Comparison of ENCODE assay signal across 36 cellular contexts in genomic region chr1:192123212-192123611, GRCh38. TPM values are rescaled to one million over a fixed set of nuclear protein-coding genes. Genes with fewer than 3 reads are reported as not detected.
"Had no signal": no experiment of that assay in that cellular context is flagged by ENCODE, and none has a peak within 500 bp of the region (broad histone marks: within the 10 kb centered on the region; RNA-seq: fewer than 3 reads in every experiment).

No MANE protein-coding gene starts in this region.

- ATAC-seq: activated CD8-positive, alpha-beta memory T cell treated with anti-CD3 and anti-CD28 coated beads, Interleukin-2, amount 10 ng/mL, durations not matched to agents 7 days and 5 days; activated CD8-positive, alpha-beta T cell treated with anti-CD3 and anti-CD28 coated beads, Interleukin-2, amount 10 ng/mL, durations not matched to agents 7 days and 5 days; activated naive CD8-positive, alpha-beta T cell treated with anti-CD3 and anti-CD28 coated beads, Interleukin-2, amount 50 U/mL, for 24 hours had no signal

- H3K27ac ChIP-seq: ascending aorta, cardiac muscle cell, colonic mucosa, VCaP had no signal

- H3K27ac Mint-ChIP-seq: activated B cell treated with CpG ODN at 0.5 μM for 24 hours; activated CD4-positive, alpha-beta memory T cell treated with anti-CD3 and anti-CD28 coated beads, Interleukin-2, amount 10 ng/mL, durations not matched to agents 7 days and 5 days; activated CD4-positive, alpha-beta T cell treated with anti-CD3 and anti-CD28 coated beads, Interleukin-2, amount 10 ng/mL, durations not matched to agents 7 days and 5 days; activated CD8-positive, alpha-beta memory T cell treated with anti-CD3 and anti-CD28 coated beads, Interleukin-2, amount 10 ng/mL, durations not matched to agents 7 days and 5 days; activated CD8-positive, alpha-beta T cell treated with anti-CD3 and anti-CD28 coated beads, Interleukin-2, amount 10 ng/mL, durations not matched to agents 7 days and 5 days; activated naive CD4-positive, alpha-beta T cell treated with anti-CD3 and anti-CD28 coated beads, Interleukin-2, amount 10 ng/mL, durations not matched to agents 7 days and 5 days; activated naive CD4-positive, alpha-beta T cell treated with anti-CD3 and anti-CD28 coated beads, Interleukin-2, amount 50 U/mL, for 24 hours; activated naive CD8-positive, alpha-beta T cell; activated naive CD8-positive, alpha-beta T cell treated with anti-CD3 and anti-CD28 coated beads, Interleukin-2, amount 10 ng/mL, durations not matched to agents 7 days and 5 days; activated naive CD8-positive, alpha-beta T cell treated with anti-CD3 and anti-CD28 coated beads, Interleukin-2, amount 50 U/mL, for 24 hours; activated T-cell treated with anti-CD3 and anti-CD28 coated beads, Interleukin-2, amount 50 U/mL, for 24 hours; activated T-helper 2 cell treated with anti-CD3 and anti-CD28 coated beads, Interferon-gamma antibody, Interleukin-2, Interleukin-4, amounts not matched to agents 10 μg/mL and 5 μg/mL and 100 μg/mL, durations not matched to agents 14 hours and 24 hours and 36 hours; brain; T-helper 2 cell treated with Interferon-gamma antibody and Interleukin-4, amounts not matched to agents 5 μg/mL and 100 μg/mL, for 36 hours had no signal

- H3K27me3 Mint-ChIP-seq: activated B cell treated with CpG ODN at 0.5 μM for 24 hours; activated CD4-positive, alpha-beta memory T cell treated with anti-CD3 and anti-CD28 coated beads, Interleukin-2, amount 10 ng/mL, durations not matched to agents 7 days and 5 days; activated CD4-positive, alpha-beta T cell treated with anti-CD3 and anti-CD28 coated beads, Interleukin-2, amount 10 ng/mL, durations not matched to agents 7 days and 5 days; activated CD8-positive, alpha-beta memory T cell treated with anti-CD3 and anti-CD28 coated beads, Interleukin-2, amount 10 ng/mL, durations not matched to agents 7 days and 5 days; activated naive CD4-positive, alpha-beta T cell treated with anti-CD3 and anti-CD28 coated beads, Interleukin-2, amount 10 ng/mL, durations not matched to agents 7 days and 5 days; activated naive CD4-positive, alpha-beta T cell treated with anti-CD3 and anti-CD28 coated beads, Interleukin-2, amount 50 U/mL, for 24 hours; activated naive CD8-positive, alpha-beta T cell; activated naive CD8-positive, alpha-beta T cell treated with anti-CD3 and anti-CD28 coated beads, Interleukin-2, amount 10 ng/mL, durations not matched to agents 7 days and 5 days; activated naive CD8-positive, alpha-beta T cell treated with anti-CD3 and anti-CD28 coated beads, Interleukin-2, amount 50 U/mL, for 24 hours; activated T-cell treated with anti-CD3 and anti-CD28 coated beads, Interleukin-2, amount 50 U/mL, for 24 hours; brain; central memory CD8-positive, alpha-beta T cell had no signal

- FAIRE-seq: bronchial epithelial cell had no signal

- H3K4me3 Mint-ChIP-seq: activated B cell treated with CpG ODN at 0.5 μM for 24 hours; activated CD4-positive, alpha-beta memory T cell treated with anti-CD3 and anti-CD28 coated beads, Interleukin-2, amount 10 ng/mL, durations not matched to agents 7 days and 5 days; activated CD4-positive, alpha-beta T cell treated with anti-CD3 and anti-CD28 coated beads, Interleukin-2, amount 10 ng/mL, durations not matched to agents 7 days and 5 days; activated CD8-positive, alpha-beta memory T cell treated with anti-CD3 and anti-CD28 coated beads, Interleukin-2, amount 10 ng/mL, durations not matched to agents 7 days and 5 days; activated CD8-positive, alpha-beta T cell treated with anti-CD3 and anti-CD28 coated beads, Interleukin-2, amount 10 ng/mL, durations not matched to agents 7 days and 5 days; activated naive CD4-positive, alpha-beta T cell treated with anti-CD3 and anti-CD28 coated beads, Interleukin-2, amount 10 ng/mL, durations not matched to agents 7 days and 5 days; activated naive CD4-positive, alpha-beta T cell treated with anti-CD3 and anti-CD28 coated beads, Interleukin-2, amount 50 U/mL, for 24 hours; activated naive CD8-positive, alpha-beta T cell; activated naive CD8-positive, alpha-beta T cell treated with anti-CD3 and anti-CD28 coated beads, Interleukin-2, amount 10 ng/mL, durations not matched to agents 7 days and 5 days; activated naive CD8-positive, alpha-beta T cell treated with anti-CD3 and anti-CD28 coated beads, Interleukin-2, amount 50 U/mL, for 24 hours; activated T-cell treated with anti-CD3 and anti-CD28 coated beads, Interleukin-2, amount 50 U/mL, for 24 hours; brain; central memory CD8-positive, alpha-beta T cell; T-helper 2 cell treated with Interferon-gamma antibody and Interleukin-4, amounts not matched to agents 5 μg/mL and 100 μg/mL, for 36 hours had no signal

- H3K36me3 Mint-ChIP-seq: activated CD8-positive, alpha-beta memory T cell treated with anti-CD3 and anti-CD28 coated beads, Interleukin-2, amount 10 ng/mL, durations not matched to agents 7 days and 5 days; activated naive CD4-positive, alpha-beta T cell treated with anti-CD3 and anti-CD28 coated beads, Interleukin-2, amount 10 ng/mL, durations not matched to agents 7 days and 5 days; activated naive CD4-positive, alpha-beta T cell treated with anti-CD3 and anti-CD28 coated beads, Interleukin-2, amount 50 U/mL, for 24 hours; activated naive CD8-positive, alpha-beta T cell; activated naive CD8-positive, alpha-beta T cell treated with anti-CD3 and anti-CD28 coated beads, Interleukin-2, amount 10 ng/mL, durations not matched to agents 7 days and 5 days; brain had no signal

- H3K36me3 ChIP-seq: ascending aorta, cardiac muscle cell, colonic mucosa had no signal

- H3K4me1 ChIP-seq: ascending aorta, colonic mucosa had no signal

- H3K4me3 ChIP-seq: ascending aorta, cardiac muscle cell, colonic mucosa had no signal

- DNase-seq: activated B cell treated with CpG ODN at 0.5 μM for 24 hours; activated CD4-positive, alpha-beta memory T cell treated with anti-CD3 and anti-CD28 coated beads, Interleukin-2, amount 10 ng/mL, durations not matched to agents 7 days and 5 days; activated CD4-positive, alpha-beta T cell treated with anti-CD3 and anti-CD28 coated beads for 4 hours; activated CD4-positive, alpha-beta T cell treated with anti-CD3 and anti-CD28 coated beads, Interleukin-2, amount 10 ng/mL, durations not matched to agents 7 days and 5 days; activated CD4-positive, alpha-beta T cell treated with anti-CD3 and anti-CD28 coated beads, Interleukin-2, amount 50 U/mL, for 48 hours; activated CD4-positive, CD25-positive, alpha-beta regulatory T cell treated with anti-CD3 and anti-CD28 coated beads, Interleukin-2, amount 50 U/mL, for 72 hours; activated CD8-positive, alpha-beta memory T cell treated with anti-CD3 and anti-CD28 coated beads for 24 hours; activated CD8-positive, alpha-beta memory T cell treated with anti-CD3 and anti-CD28 coated beads, Interleukin-2, amount 10 ng/mL, durations not matched to agents 7 days and 5 days; activated CD8-positive, alpha-beta memory T cell treated with anti-CD3 and anti-CD28 coated beads, Interleukin-2, amount 50 U/mL, for 48 hours; activated CD8-positive, alpha-beta T cell treated with anti-CD3 and anti-CD28 coated beads, Interleukin-2, amount 10 ng/mL, durations not matched to agents 7 days and 5 days; activated effector memory CD4-positive, alpha-beta T cell treated with Interleukin-2 at 50 U/mL for 16 hours; activated gamma-delta T cell; activated naive CD4-positive, alpha-beta T cell treated with anti-CD3 and anti-CD28 coated beads, Interleukin-2, amount 10 ng/mL, durations not matched to agents 7 days and 5 days; activated naive CD4-positive, alpha-beta T cell treated with Interleukin-2 at 50 U/mL for 16 hours; activated naive CD8-positive, alpha-beta T cell treated with anti-CD3 and anti-CD28 coated beads, Interleukin-2, amount 10 ng/mL, durations not matched to agents 7 days and 5 days; activated naive CD8-positive, alpha-beta T cell treated with anti-CD3 and anti-CD28 coated beads, Interleukin-2, amount 50 U/mL, for 24 hours; activated T-cell treated with anti-CD3 and anti-CD28 coated beads, Interleukin-2, amount 50 U/mL, for 24 hours; activated T-cell treated with anti-CD3 and anti-CD28 coated beads, Interleukin-2, amount 50 U/mL, for 48 hours; amygdala; anterior cingulate cortex; caudate nucleus; cerebellar nuclear complex; colonic mucosa; T-helper 2 cell; T-helper 9 cell had no signal

- H3K4me1 Mint-ChIP-seq: activated B cell treated with CpG ODN at 0.5 μM for 24 hours; activated CD4-positive, alpha-beta memory T cell treated with anti-CD3 and anti-CD28 coated beads, Interleukin-2, amount 10 ng/mL, durations not matched to agents 7 days and 5 days; activated CD4-positive, alpha-beta T cell treated with anti-CD3 and anti-CD28 coated beads, Interleukin-2, amount 10 ng/mL, durations not matched to agents 7 days and 5 days; activated CD8-positive, alpha-beta memory T cell treated with anti-CD3 and anti-CD28 coated beads, Interleukin-2, amount 10 ng/mL, durations not matched to agents 7 days and 5 days; activated naive CD4-positive, alpha-beta T cell treated with anti-CD3 and anti-CD28 coated beads, Interleukin-2, amount 10 ng/mL, durations not matched to agents 7 days and 5 days; activated naive CD4-positive, alpha-beta T cell treated with anti-CD3 and anti-CD28 coated beads, Interleukin-2, amount 50 U/mL, for 24 hours; activated naive CD8-positive, alpha-beta T cell treated with anti-CD3 and anti-CD28 coated beads, Interleukin-2, amount 10 ng/mL, durations not matched to agents 7 days and 5 days; activated naive CD8-positive, alpha-beta T cell treated with anti-CD3 and anti-CD28 coated beads, Interleukin-2, amount 50 U/mL, for 24 hours; brain; central memory CD8-positive, alpha-beta T cell had no signal

- H3K9me3 ChIP-seq: ascending aorta, colonic mucosa had no signal

- H3K27me3 ChIP-seq: ascending aorta, cardiac muscle cell, colonic mucosa had no signal

- H3K9me3 Mint-ChIP-seq: activated B cell treated with CpG ODN at 0.5 μM for 24 hours; activated CD4-positive, alpha-beta T cell treated with anti-CD3 and anti-CD28 coated beads, Interleukin-2, amount 10 ng/mL, durations not matched to agents 7 days and 5 days; activated naive CD4-positive, alpha-beta T cell treated with anti-CD3 and anti-CD28 coated beads, Interleukin-2, amount 10 ng/mL, durations not matched to agents 7 days and 5 days; activated naive CD8-positive, alpha-beta T cell treated with anti-CD3 and anti-CD28 coated beads, Interleukin-2, amount 10 ng/mL, durations not matched to agents 7 days and 5 days; activated naive CD8-positive, alpha-beta T cell treated with anti-CD3 and anti-CD28 coated beads, Interleukin-2, amount 50 U/mL, for 24 hours; activated T-cell treated with anti-CD3 and anti-CD28 coated beads, Interleukin-2, amount 50 U/mL, for 24 hours; activated T-helper 2 cell treated with anti-CD3 and anti-CD28 coated beads, Interferon-gamma antibody, Interleukin-2, Interleukin-4, amounts not matched to agents 10 μg/mL and 5 μg/mL and 100 μg/mL, durations not matched to agents 14 hours and 24 hours and 36 hours; brain; T-helper 2 cell treated with Interferon-gamma antibody and Interleukin-4, amounts not matched to agents 5 μg/mL and 100 μg/mL, for 36 hours had no signal

RNA-seq across cellular contexts. Expression of gene RGS18, which starts 35.0 kb away (rescaled TPM):
- total RNA-seq: activated B cell treated with CpG ODN at 0.5 μM for 24 hours; activated T-helper 2 cell treated with anti-CD3 and anti-CD28 coated beads, Interferon-gamma antibody, Interleukin-2, Interleukin-4, amounts not matched to agents 10 μg/mL and 5 μg/mL and 100 μg/mL, durations not matched to agents 14 hours and 24 hours and 36 hours; bronchial epithelial cell; cardiac muscle cell; chondrocyte had no signal
- polyA plus RNA-seq: cardiac muscle cell had no signal
